In genomic region chr16:81005644-81006471, GRCh38 we compare ENCODE assay signal across 1 cellular context.
TF ChIP-seq lines count a peak whose summit lies in the region.

No MANE protein-coding gene starts in this region.

TF ChIP-seq in HEK293, 187 proteins besides CTCF, POLR2A, EP300 and RAD21 (continued from another document):
- TF ChIP-seq PRDM2 (tag by site-specific recombination; IDR thresholded peaks at IDR 0.05; ENCODE audit: borderline replicate concordance) (no peak), PRDM4 (tag by site-specific recombination; IDR thresholded peaks at IDR 0.05) (peak; percentile 49), ZBTB26 (tag by site-specific recombination; optimal IDR thresholded peaks at IDR 0.05) (no peak), ZSCAN30 (tag by site-specific recombination; IDR thresholded peaks at IDR 0.05) (peak; percentile 42; the same call in 1 of the 2 replicates), ZBTB17 (tag by site-specific recombination; IDR thresholded peaks at IDR 0.05) (peak; percentile 21; the same call in 1 of the 2 replicates)
